In genomic region chr21:7775327-7775969, GRCh38 we compare ENCODE assay signal across 7 cellular contexts.
DNase-seq lines count a peak whose midpoint lies in the region; ATAC-seq and TF ChIP-seq lines count a peak whose summit lies in the region.
"Not testable (repeated sequence)": the region's sequence is repeated elsewhere in the genome, so short reads cannot be mapped to it uniquely, and the experiment has no call there.

No MANE protein-coding gene starts in this region.

- TF ChIP-seq CTCF in HEK293 (tag by site-specific recombination; IDR thresholded peaks at IDR 0.05); MCF 10A (IDR thresholded peaks at IDR 0.05; ENCODE audit: unreplicated experiment): not testable (repeated sequence)

- not testable (repeated sequence) for H3K36me3 Mint-ChIP-seq in activated CD4-positive, alpha-beta T cell treated with anti-CD3 and anti-CD28 coated beads for 36 hours (ENCODE audit: low read depth); MCF 10A (ENCODE audit: insufficient read depth, unreplicated experiment)

- not testable (repeated sequence) for H3K27me3 Mint-ChIP-seq in activated CD4-positive, alpha-beta T cell treated with anti-CD3 and anti-CD28 coated beads for 36 hours; MCF 10A (ENCODE audit: insufficient read depth, unreplicated experiment)

- H3K4me1 Mint-ChIP-seq in activated CD4-positive, alpha-beta T cell treated with anti-CD3 and anti-CD28 coated beads for 36 hours; MCF 10A (ENCODE audit: insufficient read depth, unreplicated experiment): not testable (repeated sequence)

- peak overlapping the region; percentile 13 for H3K4me3 Mint-ChIP-seq in activated CD4-positive, alpha-beta T cell treated with anti-CD3 and anti-CD28 coated beads for 36 hours
- H3K4me3 Mint-ChIP-seq in MCF 10A (ENCODE audit: unreplicated experiment) = not testable (repeated sequence)

- BruUV-seq in MCF 10A (replicated peaks; lab: Mats Ljungman, UMichigan) = not testable (repeated sequence)

- not testable (repeated sequence) for ATAC-seq in activated CD4-positive, alpha-beta T cell treated with anti-CD3 and anti-CD28 coated beads for 36 hours

- H3K9me3 Mint-ChIP-seq in activated CD4-positive, alpha-beta T cell treated with anti-CD3 and anti-CD28 coated beads for 36 hours (ENCODE audit: low read depth); MCF 10A (ENCODE audit: unreplicated experiment): not testable (repeated sequence)

- peak; percentile 3 for DNase-seq in activated CD4-positive, alpha-beta T cell treated with anti-CD3 and anti-CD28 coated beads for 36 hours
- DNase-seq in activated T-cell treated with anti-CD3 and anti-CD28 coated beads for 24 hours (ENCODE audit: low read depth) (peak; percentile 1), cardiac septum (ENCODE audit: low spot score) (peak; percentile 33)
- peak; percentile 3 for DNase-seq in activated gamma-delta T cell treated with anti-CD3 and anti-CD28 coated beads, Interleukin-2, amount 50 U/mL, for 16 hours (ENCODE audit: low read depth)
- DNase-seq in MCF 10A (ENCODE audit: unreplicated experiment) = not testable (repeated sequence)
- peak; percentile 23 for DNase-seq in stimulated activated CD8-positive, alpha-beta memory T cell treated with anti-CD3 and anti-CD28 coated beads, Interleukin-4, amount 100 ng/mL, for 48 hours

- H3K27ac Mint-ChIP-seq in activated CD4-positive, alpha-beta T cell treated with anti-CD3 and anti-CD28 coated beads for 36 hours = not testable (repeated sequence)
- peak overlapping the region; percentile 55 for H3K27ac Mint-ChIP-seq in MCF 10A (ENCODE audit: low read depth, unreplicated experiment)

- not testable (repeated sequence) for H3K4me1 ChIP-seq in HEK293 (ENCODE audit: control insufficient read depth, insufficient read depth, low read length)

- POLR2A ChIA-PET in HEK293 (lab: Yijun Ruan, JAX); activated CD4-positive, alpha-beta T cell treated with anti-CD3 and anti-CD28 coated beads for 36 hours (lab: Charles Lee); MCF 10A (lab: Yijun Ruan, JAX): not testable (repeated sequence)

- not testable (repeated sequence) for H3K27ac ChIP-seq in HEK293 (ENCODE audit: extremely low read depth, low read depth, low read length)

- H3K36me3 ChIP-seq in HEK293 (ENCODE audit: control insufficient read depth in 2 of 2, insufficient read depth in 1 of 2, low read length in 2 of 2) = not testable (repeated sequence)

- H3K9me3 ChIP-seq in HEK293 (ENCODE audit: control insufficient read depth, insufficient read depth, low read depth, low read length) = not testable (repeated sequence)

- CTCF ChIA-PET in HEK293 (lab: Yijun Ruan, JAX); activated CD4-positive, alpha-beta T cell treated with anti-CD3 and anti-CD28 coated beads for 36 hours (lab: Charles Lee); MCF 10A (lab: Yijun Ruan, JAX): not testable (repeated sequence)

- not testable (repeated sequence) for H3K4me3 ChIP-seq in HEK293 (ENCODE audit: low read depth, low read length)

- intact Hi-C loops in activated CD4-positive, alpha-beta T cell treated with anti-CD3 and anti-CD28 coated beads for 36 hours (cut with DNase I, micrococcal nuclease); MCF 10A (cut with micrococcal nuclease); cardiac septum (cut with DNase I): not testable (repeated sequence)

TF ChIP-seq in HEK293, 187 proteins besides CTCF, POLR2A, EP300 and RAD21:
- TF ChIP-seq EGR2 (tag by site-specific recombination; IDR thresholded peaks at IDR 0.05; ENCODE audit: low read depth) = peak; percentile 84
